Comparison of ENCODE assay signal across 16 cellular contexts in genomic region chr18:32937007-32937540, GRCh38.
DNase-seq lines count a peak whose midpoint lies in the region; ATAC-seq, FAIRE-seq and TF ChIP-seq lines count a peak whose summit lies in the region.
"Had no signal": no experiment of that assay in that cellular context is flagged by ENCODE, and none has a peak within 500 bp of the region (broad histone marks: within the 10 kb centered on the region; RNA-seq: fewer than 3 reads in every experiment).

No MANE protein-coding gene starts in this region.

- POLR2A ChIA-PET in HEK293 (lab: Yijun Ruan, JAX), result interaction anchor here (0.6 kb wide), 1 partner anchor 835 kb away, joined by 3 read pairs; no protein-coding TSS in a partner anchor

- no peak overlapping the region for H3K4me3 ChIP-seq in HEK293 (ENCODE audit: low read depth, low read length)
- H3K4me3 ChIP-seq in astrocyte (ENCODE audit: insufficient read depth, low read depth, low read length), result no peak overlapping the region
- H3K4me3 ChIP-seq: Peyer's patch, SK-N-MC had no signal

- in situ Hi-C loops in Caki2 (cut with HindIII; ENCODE audit: low pct_unique_long_range_greater_than_20kb, low sequenced_read_pairs), result no loop called here

- H3K36me3 ChIP-seq in HEK293 (ENCODE audit: control insufficient read depth in 2 of 2, insufficient read depth in 1 of 2, low read length in 2 of 2) (no peaks in the 10 kb centered on the region), astrocyte (ENCODE audit: insufficient read depth, low read length) (no peaks in the 10 kb centered on the region)
- H3K36me3 ChIP-seq: Peyer's patch had no signal

- H3K4me1 ChIP-seq in HEK293 (ENCODE audit: control insufficient read depth, insufficient read depth, low read length) (no peaks in the 10 kb centered on the region), astrocyte (ENCODE audit: insufficient read depth, low read length) (no peaks in the 10 kb centered on the region)
- H3K4me1 ChIP-seq: Caco-2, Peyer's patch had no signal

- TF ChIP-seq CTCF in HEK293 (tag by site-specific recombination; IDR thresholded peaks at IDR 0.05), result no peak
- TF ChIP-seq CTCF in astrocyte (IDR thresholded peaks at IDR 0.05; ENCODE audit: insufficient read depth, low read depth, low read length), result no peak
- TF ChIP-seq CTCF in progenitor cell of endocrine pancreas (IDR thresholded peaks at IDR 0.05; ENCODE audit: unreplicated experiment), result no peak
- no peak for TF ChIP-seq CTCF in chondrocyte (IDR thresholded peaks at IDR 0.05)

- FAIRE-seq in astrocyte (lab: Jason Lieb, UNC), result no peak

- H2AFZ ChIP-seq in astrocyte (ENCODE audit: low read depth, low read length), result no peak overlapping the region

- no peak overlapping the region for H3K4me2 ChIP-seq in astrocyte (ENCODE audit: low read length)

- no peak overlapping the region for H3K27ac Mint-ChIP-seq in astrocyte (ENCODE audit: unreplicated experiment)
- H3K27ac Mint-ChIP-seq in progenitor cell of endocrine pancreas, result peak overlapping the region; percentile 12
- no peak overlapping the region for H3K27ac Mint-ChIP-seq in chondrocyte (ENCODE audit: unreplicated experiment)
- H3K27ac Mint-ChIP-seq: CD14-positive monocyte had no signal

- no peak for ATAC-seq in HG03039 (IDR thresholded peaks at IDR 0.05; ENCODE audit: unreplicated experiment)
- ATAC-seq in GM18520 (IDR thresholded peaks at IDR 0.05; ENCODE audit: unreplicated experiment), result no peak

- no peaks in the 10 kb centered on the region for H3K4me1 Mint-ChIP-seq in astrocyte (ENCODE audit: low read depth, unreplicated experiment)
- peaks cover 9% of the 10 kb centered on the region for H3K4me1 Mint-ChIP-seq in progenitor cell of endocrine pancreas (ENCODE audit: low read depth)
- H3K4me1 Mint-ChIP-seq in chondrocyte (ENCODE audit: low read depth), result peaks cover 6% of the 10 kb centered on the region
- H3K4me1 Mint-ChIP-seq: CD14-positive monocyte had no signal

- no peak overlapping the region for H3K27ac ChIP-seq in HEK293 (ENCODE audit: extremely low read depth, low read depth, low read length)
- H3K27ac ChIP-seq in astrocyte (ENCODE audit: low read depth, low read length), result no peak overlapping the region
- H3K27ac ChIP-seq: Peyer's patch, SK-N-MC had no signal

- H3K9me3 ChIP-seq in HEK293 (ENCODE audit: control insufficient read depth, insufficient read depth, low read depth, low read length) (no peaks in the 10 kb centered on the region), astrocyte (ENCODE audit: insufficient read depth, low read depth, low read length) (no peaks in the 10 kb centered on the region)
- H3K9me3 ChIP-seq: Caco-2, Peyer's patch had no signal

- H3K27me3 Mint-ChIP-seq in astrocyte (ENCODE audit: low read depth, unreplicated experiment) (no peaks in the 10 kb centered on the region), progenitor cell of endocrine pancreas (peaks cover 6% of the 10 kb centered on the region), chondrocyte (ENCODE audit: low read depth) (no peaks in the 10 kb centered on the region)

- no peaks in the 10 kb centered on the region for H4K20me1 ChIP-seq in astrocyte (ENCODE audit: insufficient read depth, low read length)

- H3K27me3 ChIP-seq in astrocyte (ENCODE audit: insufficient read depth, low read length), result no peaks in the 10 kb centered on the region
- H3K27me3 ChIP-seq: Peyer's patch had no signal

- H3K9me3 Mint-ChIP-seq in astrocyte (ENCODE audit: unreplicated experiment) (no peaks in the 10 kb centered on the region), progenitor cell of endocrine pancreas (ENCODE audit: low read depth) (no peaks in the 10 kb centered on the region), chondrocyte (ENCODE audit: low read depth) (peaks cover 4% of the 10 kb centered on the region)
- H3K9me3 Mint-ChIP-seq: CD14-positive monocyte had no signal

- no peak overlapping the region for H3K9ac ChIP-seq in astrocyte (ENCODE audit: low read length)

- H3K36me3 Mint-ChIP-seq in astrocyte (ENCODE audit: low read depth, unreplicated experiment) (no peaks in the 10 kb centered on the region), progenitor cell of endocrine pancreas (ENCODE audit: insufficient read depth) (no peaks in the 10 kb centered on the region), chondrocyte (ENCODE audit: low read depth) (no peaks in the 10 kb centered on the region)
- H3K36me3 Mint-ChIP-seq: CD14-positive monocyte had no signal

- DNase-seq in Caki2 (ENCODE audit: low read depth), result peak; percentile 44
- DNase-seq in astrocyte (ENCODE audit: low read depth), result peak; percentile 29
- DNase-seq in progenitor cell of endocrine pancreas (ENCODE audit: low spot score, unreplicated experiment), result no peak
- DNase-seq in chondrocyte (ENCODE audit: low spot score), result no peak
- DNase-seq: AML-193, Caco-2, NCI-H1048, NCI-H1694 treated with DMSO at 0.1 percent for 48 hours, NCI-H446 treated with DMSO at 0.1 percent for 48 hours, Peyer's patch, Right ventricle myocardium superior had no signal

- H3K79me2 ChIP-seq in astrocyte (ENCODE audit: insufficient read depth, low read length), result no peaks in the 10 kb centered on the region

- CTCF ChIA-PET in HEK293 (lab: Yijun Ruan, JAX), result no interaction called here

- H3K4me3 Mint-ChIP-seq in astrocyte (ENCODE audit: unreplicated experiment) (no peak overlapping the region), progenitor cell of endocrine pancreas (ENCODE audit: low read depth) (no peak overlapping the region), chondrocyte (ENCODE audit: unreplicated experiment) (no peak overlapping the region)
- H3K4me3 Mint-ChIP-seq: CD14-positive monocyte had no signal

TF ChIP-seq in HEK293, 187 proteins besides CTCF, POLR2A, EP300 and RAD21:
- TF ChIP-seq ZNF19 (tag by site-specific recombination; IDR thresholded peaks at IDR 0.05; ENCODE audit: low read depth), result 0 out of 2 replicates have a peak, but pooled peaks have one; percentile 16
- no peak for TF ChIP-seq ZNF600 (tag by site-specific recombination; IDR thresholded peaks at IDR 0.05)
- peak; percentile 86 for TF ChIP-seq ZSCAN4 (tag by site-specific recombination; IDR thresholded peaks at IDR 0.05)
- TF ChIP-seq ZNF302 (tag by site-specific recombination; IDR thresholded peaks at IDR 0.05; ENCODE audit: low read depth), result no peak
- no peak for TF ChIP-seq ZNF404 (tag by site-specific recombination; IDR thresholded peaks at IDR 0.05)
- no peak for TF ChIP-seq ZNF768 (tag by site-specific recombination; IDR thresholded peaks at IDR 0.05)
- TF ChIP-seq ZNF560 (tag by site-specific recombination; IDR thresholded peaks at IDR 0.05; ENCODE audit: borderline replicate concordance), result no peak
- peak; percentile 47 for TF ChIP-seq ZNF398 (tag by site-specific recombination; IDR thresholded peaks at IDR 0.05)
- no peak for TF ChIP-seq HOXC10 (CRISPR knock-in tag; IDR thresholded peaks at IDR 0.05)

Comparison
In these comparisons a context has a peak if more than half of its experiments do, and no peak if none do; other contexts are left out.
1. DNase-seq: peak in Caki2 (single experiment) and astrocyte (single experiment); none in progenitor cell of endocrine pancreas (single experiment) and chondrocyte (single experiment).